19 cellular contexts compared by ENCODE assay signal in genomic region chr5:121144764-121145163, GRCh38.
DNase-seq lines count a peak whose midpoint lies in the region; ATAC-seq, FAIRE-seq and TF ChIP-seq lines count a peak whose summit lies in the region.
"Had no signal": no experiment of that assay in that cellular context is flagged by ENCODE, and none has a peak within 500 bp of the region (broad histone marks: within the 10 kb centered on the region; RNA-seq: fewer than 3 reads in every experiment).

No MANE protein-coding gene starts in this region.

- in situ Hi-C loops in mammary epithelial cell (cut with MboI; ENCODE audit: low sequenced_read_pairs in 2 of 2): no loop called here

- no peak overlapping the region for H4K8ac ChIP-seq in mesenchymal stem cell (ENCODE audit: low read length)

- H4K20me1 ChIP-seq in mammary epithelial cell (ENCODE audit: insufficient read depth, low read length): no peaks in the 10 kb centered on the region

- TF ChIP-seq CTCF in LNCaP clone FGC (IDR thresholded peaks at IDR 0.05; ENCODE audit: control insufficient read depth, extremely low read depth, insufficient read depth) (peak; percentile 46), mammary epithelial cell (conservative IDR thresholded peaks at IDR 0.05 in 1 of 2, IDR thresholded peaks at IDR 0.05 in 1 of 2; ENCODE audit: extremely low read depth in 1 of 2, insufficient read depth in 1 of 2, low read depth in 1 of 2, low read length in 2 of 2) (no peak)

- intact Hi-C loops in mammary epithelial cell (cut with micrococcal nuclease): no loop called here

- H3K23ac ChIP-seq in mesenchymal stem cell (ENCODE audit: low read length in 2 of 2): no peak overlapping the region

- H3K79me2 ChIP-seq in mammary epithelial cell (ENCODE audit: insufficient read depth, low read length): no peaks in the 10 kb centered on the region

- no peak for ATAC-seq in HG03520 (IDR thresholded peaks at IDR 0.05; ENCODE audit: unreplicated experiment)
- ATAC-seq: naive thymus-derived CD8-positive, alpha-beta T cell had no signal

- no peak overlapping the region for H2AK5ac ChIP-seq in mesenchymal stem cell (ENCODE audit: low read length, severe bottlenecking)

- H2BK120ac ChIP-seq in mesenchymal stem cell (ENCODE audit: low read depth, low read length): no peak overlapping the region

- H2BK12ac ChIP-seq in mesenchymal stem cell (ENCODE audit: low read length in 2 of 2): no peak overlapping the region

- H3K79me1 ChIP-seq in mesenchymal stem cell (replicated peaks; ENCODE audit: low read length, poor library complexity, severe bottlenecking): no peaks in the 10 kb centered on the region

- no peak overlapping the region for H3K4me2 ChIP-seq in mammary epithelial cell (ENCODE audit: insufficient read depth, low read depth, low read length)
- H3K4me2 ChIP-seq in mesenchymal stem cell (ENCODE audit: low read length, poor library complexity, severe bottlenecking): no peak overlapping the region

- H2AFZ ChIP-seq in mammary epithelial cell (ENCODE audit: low read depth, low read length) (no peak overlapping the region), mesenchymal stem cell (ENCODE audit: low read depth, low read length) (no peak overlapping the region)

- H3K9ac ChIP-seq in mammary epithelial cell (ENCODE audit: insufficient read depth, low read length) (no peak overlapping the region), mesenchymal stem cell (ENCODE audit: low read length) (no peak overlapping the region)

- CTCF ChIA-PET in mammary epithelial cell (lab: Charles Lee; ENCODE audit: low non-redundant PET): no interaction called here

- H3K4me1 ChIP-seq in mammary epithelial cell (ENCODE audit: insufficient read depth, low read length): no peaks in the 10 kb centered on the region
- no peaks in the 10 kb centered on the region for H3K4me1 ChIP-seq in mesenchymal stem cell (ENCODE audit: control insufficient read depth, insufficient read depth, low read depth, low read length)
- H3K4me1 ChIP-seq: tibial artery had no signal

- no peak overlapping the region for H3K27ac ChIP-seq in mammary epithelial cell (ENCODE audit: insufficient read depth, low read depth, low read length)
- H3K27ac ChIP-seq in mesenchymal stem cell (ENCODE audit: low read length, poor library complexity, severe bottlenecking): no peak overlapping the region
- H3K27ac ChIP-seq: tibial artery, VCaP had no signal

- H3K9me3 ChIP-seq in mammary epithelial cell (replicated peaks; ENCODE audit: insufficient read depth, low read length) (no peaks in the 10 kb centered on the region), mesenchymal stem cell (ENCODE audit: control insufficient read depth, low read length) (no peaks in the 10 kb centered on the region)
- H3K9me3 ChIP-seq: tibial artery had no signal

- DNase-seq in Daoy (ENCODE audit: low read depth): peak; percentile 32
- peak; percentile 56 for DNase-seq in LNCaP clone FGC (ENCODE audit: low read depth)
- peak; percentile 6 for DNase-seq in mammary epithelial cell
- DNase-seq in mesenchymal stem cell: peak; percentile 41
- DNase-seq in urothelium cell line (ENCODE audit: low spot score): no peak
- no peak for DNase-seq in NOMO-1 (lab: John Stamatoyannopoulos, UW; ENCODE audit: unreplicated experiment in 2 of 2)
- DNase-seq in 8988T: no peak
- DNase-seq: activated naive CD4-positive, alpha-beta T cell treated with Interleukin-2 at 50 U/mL for 16 hours; CD4-positive, alpha-beta memory T cell; cerebellar nuclear complex; GF-D8; hippocampal formation; naive thymus-derived CD8-positive, alpha-beta T cell; NCI-H1105 treated with DMSO at 0.1 percent for 48 hours; retina; tibial artery had no signal

- no peak overlapping the region for H4K91ac ChIP-seq in mesenchymal stem cell (ENCODE audit: low read length)

- H2BK5ac ChIP-seq in mesenchymal stem cell (ENCODE audit: low read depth, low read length, poor library complexity, severe bottlenecking): no peak overlapping the region

- H3K4ac ChIP-seq in mesenchymal stem cell (ENCODE audit: low read depth in 1 of 2, low read length in 2 of 2): no peak overlapping the region

- WGBS in mammary epithelial cell (ENCODE audit: low coverage, missing lambda C conversion rate): 69% methylated on average over 1 of the region's 1 CpG
- no CpG with 5 or more reads among the region's 1 CpG for WGBS in mesenchymal stem cell

- H3K4me3 ChIP-seq in LNCaP clone FGC (ENCODE audit: low read depth, low read length) (no peak overlapping the region), mammary epithelial cell (replicated peaks in 1 of 3; ENCODE audit: insufficient read depth in 1 of 3, low read depth in 2 of 3, low read length in 3 of 3) (no peak overlapping the region), mesenchymal stem cell (ENCODE audit: insufficient read depth in 1 of 2, low read depth in 1 of 2, low read length in 2 of 2) (no peak overlapping the region)
- H3K4me3 ChIP-seq: tibial artery had no signal

- BruUV-seq in mammary epithelial cell (replicated peaks; lab: Mats Ljungman, UMichigan): no TSS peak

- dilution Hi-C loops in mammary epithelial cell (cut with HindIII; ENCODE audit: low sequenced_read_pairs): no loop called here

- no peaks in the 10 kb centered on the region for H3K27me3 ChIP-seq in mammary epithelial cell (ENCODE audit: insufficient read depth, low read length)
- no peaks in the 10 kb centered on the region for H3K27me3 ChIP-seq in mesenchymal stem cell (ENCODE audit: control insufficient read depth in 1 of 2, insufficient read depth in 1 of 2, low read length in 2 of 2)
- H3K27me3 ChIP-seq: tibial artery had no signal

- no peak for FAIRE-seq in urothelium cell line (lab: Jason Lieb, UNC)
- FAIRE-seq: GM19239 had no signal

- no peak overlapping the region for H3K14ac ChIP-seq in mesenchymal stem cell (ENCODE audit: low read length in 2 of 2)

- no peak overlapping the region for H2BK15ac ChIP-seq in mesenchymal stem cell (ENCODE audit: low read depth, poor library complexity, severe bottlenecking)

- H3K18ac ChIP-seq in mesenchymal stem cell (ENCODE audit: low read depth in 1 of 2, low read length in 2 of 2): no peak overlapping the region

- H3K36me3 ChIP-seq in mammary epithelial cell (ENCODE audit: insufficient read depth, low read length) (no peaks in the 10 kb centered on the region), mesenchymal stem cell (ENCODE audit: control insufficient read depth in 1 of 2, insufficient read depth in 2 of 2, low read depth in 1 of 2, low read length in 2 of 2) (no peaks in the 10 kb centered on the region)
- H3K36me3 ChIP-seq: tibial artery had no signal

Comparison
In these comparisons a context has a peak if more than half of its experiments do, and no peak if none do; other contexts are left out.
1. DNase-seq: peak in Daoy (single experiment), LNCaP clone FGC (single experiment), mammary epithelial cell (single experiment) and mesenchymal stem cell (single experiment); none in urothelium cell line (single experiment), NOMO-1 (0 of 2) and 8988T (single experiment).